8 cellular contexts compared by ENCODE assay signal in the genomic region with DNA sequence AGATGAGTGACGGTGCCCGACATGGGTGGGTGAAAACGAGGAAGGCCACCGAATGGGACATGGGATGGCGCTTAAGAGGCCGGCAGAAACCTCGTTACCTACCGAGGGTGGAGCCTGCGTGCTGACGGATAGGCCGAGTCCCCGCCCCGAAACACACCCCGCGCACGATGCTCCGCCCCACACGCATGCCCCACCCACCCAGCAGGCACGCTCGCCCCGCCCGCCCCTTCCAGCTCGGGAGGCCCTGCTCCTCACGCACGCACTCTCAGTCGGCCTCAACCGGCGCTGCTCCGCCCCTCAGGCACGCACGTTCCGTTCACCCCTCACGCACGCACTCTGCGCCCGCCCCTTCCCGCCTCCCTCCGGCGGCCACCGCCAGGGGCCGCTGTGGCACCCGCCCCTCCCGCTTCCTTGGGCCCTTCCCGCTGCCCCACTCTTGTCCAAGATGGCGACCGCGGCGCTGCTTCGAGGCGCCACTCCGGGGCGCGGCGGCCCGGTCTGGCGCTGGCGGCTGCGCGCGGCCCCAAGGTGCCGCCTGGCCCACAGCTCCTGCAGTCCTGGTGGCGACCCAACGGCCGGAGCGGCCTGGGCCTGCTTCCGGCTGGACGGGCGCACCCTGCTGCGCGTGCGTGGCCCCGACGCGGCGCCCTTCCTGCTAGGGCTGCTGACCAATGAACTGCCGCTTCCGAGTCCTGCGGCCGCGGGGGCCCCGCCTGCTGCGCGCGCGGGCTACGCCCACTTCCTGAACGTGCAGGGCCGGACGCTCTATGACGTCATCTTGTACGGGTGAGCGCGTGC. TPM values are rescaled to one million over a fixed set of nuclear protein-coding genes. Genes with fewer than 3 reads are reported as not detected.
A peak's percentile ranks its signal among the peaks of the same experiment; 100 is the strongest.
DNase-seq lines count a peak whose midpoint lies in the region; ATAC-seq and TF ChIP-seq lines count a peak whose summit lies in the region.

Gene IBA57 (plus strand): TSS at position 433 of the 798 bp plus-strand sequence. CDS start 13 bp downstream, at position 446.

- H2AK5ac ChIP-seq in IMR-90 (ENCODE audit: low read depth, low read length): peak within 1 kb of the TSS; percentile 89

- 0 out of 2 replicates have a peak, but pooled peaks cover 2% of the 10 kb centered on the region for H3K36me3 ChIP-seq in IMR-90 (ENCODE audit: control insufficient read depth, insufficient read depth, low read length)
- H3K36me3 ChIP-seq in OCI-LY7 (ENCODE audit: insufficient read depth, low read length): no peaks in the 10 kb centered on the region
- H3K36me3 ChIP-seq in mucosa of rectum (ENCODE audit: control insufficient read depth in 2 of 2, insufficient read depth in 2 of 2, low read length in 2 of 2): peaks cover 0 to 2% of the 10 kb centered on the region in 2 donors

- H3K9me3 ChIP-seq in IMR-90 (ENCODE audit: control insufficient read depth, insufficient read depth, low read length): no peaks in the 10 kb centered on the region
- no peaks in the 10 kb centered on the region for H3K9me3 ChIP-seq in OCI-LY7 (ENCODE audit: low read length)
- H3K9me3 ChIP-seq in mucosa of rectum (ENCODE audit: control insufficient read depth in 2 of 2, low read length in 2 of 2): no peaks in the 10 kb centered on the region

- BruUV-seq in IMR-90 (replicated peaks; lab: Mats Ljungman, UMichigan) (no TSS peak), OCI-LY7 (replicated peaks; lab: Mats Ljungman, UMichigan) (no TSS peak)

- H3K4me1 ChIP-seq in IMR-90 (ENCODE audit: control insufficient read depth, insufficient read depth, low read length) (peaks cover 12% of the 10 kb centered on the region), OCI-LY7 (ENCODE audit: insufficient read depth, low read length, poor library complexity, severe bottlenecking) (peaks cover 25% of the 10 kb centered on the region), mucosa of rectum (ENCODE audit: control insufficient read depth in 2 of 2, insufficient read depth in 2 of 2, low read length in 2 of 2) (peaks cover 14 to 16% of the 10 kb centered on the region in 2 donors)

- H4K20me1 ChIP-seq in IMR-90 (ENCODE audit: insufficient read depth, low read length): no peaks in the 10 kb centered on the region
- H4K20me1 ChIP-seq in OCI-LY7 (ENCODE audit: insufficient read depth, low read length): peaks cover 5% of the 10 kb centered on the region; the same call in 1 of the 2 replicates

- DNase-seq in DMS153 (lab: John Stamatoyannopoulos, UW) (peak; percentile 99), IMR-90 (peak; percentile 99), OCI-LY7 (ENCODE audit: low spot score) (peak; percentile 99), activated T-cell treated with anti-CD3 and anti-CD28 coated beads for 4 hours (peak; percentile 99), epithelial cell of proximal tubule (ENCODE audit: low read depth) (no peak)
- DNase-seq in stimulated activated CD8-positive, alpha-beta memory T cell treated with anti-CD3 and anti-CD28 coated beads, Interleukin-4, amount 100 ng/mL, for 48 hours: peak; percentile 99

- H3K27me3 ChIP-seq in IMR-90 (ENCODE audit: control insufficient read depth, insufficient read depth, low read length) (no peaks in the 10 kb centered on the region), mucosa of rectum (ENCODE audit: control insufficient read depth in 2 of 2, insufficient read depth in 2 of 2, low read length in 2 of 2) (peaks cover 0 to 2% of the 10 kb centered on the region in 2 donors)

- H3K27ac ChIP-seq in IMR-90 (ENCODE audit: insufficient read depth, low read length) (peak within 1 kb of the TSS; percentile 87), OCI-LY7 (ENCODE audit: low read depth, low read length, poor library complexity, severe bottlenecking) (peak within 1 kb of the TSS; percentile 83), mucosa of rectum (ENCODE audit: low read depth in 2 of 2, low read length in 2 of 2) (peak within 1 kb of the TSS; percentile 99 to 100)

- peak within 1 kb of the TSS; percentile 92 for H4K5ac ChIP-seq in IMR-90 (ENCODE audit: low read depth, low read length)

- peak; percentile 98 for TF ChIP-seq CTCF in IMR-90 (conservative IDR thresholded peaks at IDR 0.05; ENCODE audit: low read depth, low read length)
- peak; percentile 74 for TF ChIP-seq CTCF in OCI-LY7 (conservative IDR thresholded peaks at IDR 0.05; ENCODE audit: low read length)
- peak; percentile 69 for TF ChIP-seq CTCF in epithelial cell of proximal tubule (conservative IDR thresholded peaks at IDR 0.05; ENCODE audit: low read depth, low read length)

- peak within 1 kb of the TSS; percentile 99 for H2AK9ac ChIP-seq in IMR-90 (replicated peaks; ENCODE audit: low read depth, low read length, poor library complexity)

- ATAC-seq in GM21528 (IDR thresholded peaks at IDR 0.05; ENCODE audit: low FRiP score, unreplicated experiment) (peak; percentile 82), IMR-90 (ENCODE audit: low read depth) (peak; percentile 89)

- peak within 1 kb of the TSS; percentile 67 to 98 for H4K8ac ChIP-seq in IMR-90 (ENCODE audit: low read depth in 2 of 2, low read length in 2 of 2)

- H3K9ac ChIP-seq in IMR-90 (ENCODE audit: low read depth, low read length) (peak within 1 kb of the TSS; percentile 87), mucosa of rectum (ENCODE audit: low read depth in 1 of 2, low read length in 2 of 2) (peak within 1 kb of the TSS; percentile 90 to 98)

- H2BK5ac ChIP-seq in IMR-90 (ENCODE audit: low read depth, low read length, poor library complexity, severe bottlenecking): peak within 1 kb of the TSS; percentile 100

- H3K79me2 ChIP-seq in OCI-LY7 (ENCODE audit: insufficient read depth, low read depth, low read length): peaks cover 11% of the 10 kb centered on the region; the same call in 1 of the 2 replicates

- peak within 1 kb of the TSS; percentile 63 for H3K18ac ChIP-seq in IMR-90 (ENCODE audit: low read depth, low read length)

- CTCF ChIA-PET in IMR-90 (lab: Yijun Ruan, JAX) (interaction anchor here (0.6 to 1.0 kb wide), 3 partner anchors 12 to 363 kb away, joined by 3 to 4 read pairs (median 3); no protein-coding TSS in a partner anchor), OCI-LY7 (lab: Charles Lee; ENCODE audit: unreplicated experiment) (interaction anchor here (0.6 to 1.1 kb wide), 5 partner anchors 11 to 314 kb away, joined by 3 to 7 read pairs (median 5); no protein-coding TSS in a partner anchor)

- peak; percentile 35 for TF ChIP-seq RAD21 in IMR-90 (IDR thresholded peaks at IDR 0.05; ENCODE audit: low read length)

- dilution Hi-C loops in IMR-90 (cut with HindIII; ENCODE audit: low sequenced_read_pairs, unreplicated experiment): no loop called here

- H3K23ac ChIP-seq in IMR-90 (ENCODE audit: low read depth, low read length): peak within 1 kb of the TSS; percentile 25

- H3K14ac ChIP-seq in IMR-90 (replicated peaks; ENCODE audit: low read depth, low read length): peak within 1 kb of the TSS; percentile 78

- H3K79me1 ChIP-seq in IMR-90 (ENCODE audit: low read depth in 1 of 2, low read length in 2 of 2): peaks cover 10 to 35% of the 10 kb centered on the region in 2 experiments

- H3K4me2 ChIP-seq in IMR-90 (ENCODE audit: low read depth, low read length) (peak within 1 kb of the TSS; percentile 97), OCI-LY7 (ENCODE audit: low read length) (peak within 1 kb of the TSS; percentile 99)

- H3K9me2 ChIP-seq in OCI-LY7 (ENCODE audit: insufficient read depth, low read length): no peaks in the 10 kb centered on the region

- H3K4ac ChIP-seq in IMR-90 (ENCODE audit: low read depth, low read length): peak within 1 kb of the TSS; percentile 79

- H2BK15ac ChIP-seq in IMR-90 (ENCODE audit: low read depth, low read length): peak within 1 kb of the TSS; percentile 0; the same call in 1 of the 3 replicates

- intact Hi-C loops in IMR-90 (cut with micrococcal nuclease) (no loop called here), OCI-LY7 (cut with micrococcal nuclease; ENCODE audit: unreplicated experiment) (loop anchor here (1.0 to 5.0 kb wide), 7 partner anchors 27 to 378 kb away; partner anchors contain the start of gene ARF1)

- TF ChIP-seq POLR2A in IMR-90 (IDR thresholded peaks at IDR 0.05; ENCODE audit: low read depth, low read length): peak; percentile 92

- H3K4me3 ChIP-seq in IMR-90 (ENCODE audit: insufficient read depth, low read depth, low read length) (peak within 1 kb of the TSS; percentile 81), OCI-LY7 (ENCODE audit: low read depth, low read length, poor library complexity, severe bottlenecking) (peak within 1 kb of the TSS; percentile 86), epithelial cell of proximal tubule (ENCODE audit: low read depth, low read length) (peak within 1 kb of the TSS; percentile 69), mucosa of rectum (ENCODE audit: low read length in 2 of 2) (peak within 1 kb of the TSS; percentile 91 to 92)

- H3K56ac ChIP-seq in IMR-90 (ENCODE audit: extremely low read depth, insufficient read depth, low read length): peak within 1 kb of the TSS; percentile 60; the same call in 1 of the 2 replicates

- peak within 1 kb of the TSS; percentile 65; the same call in 1 of the 2 replicates for H2BK120ac ChIP-seq in IMR-90 (ENCODE audit: low read depth, low read length)

- no peak within 1 kb of the TSS for H2BK20ac ChIP-seq in IMR-90 (ENCODE audit: low read depth, low read length)

- POLR2A ChIA-PET in IMR-90 (lab: Charles Lee; ENCODE audit: unreplicated experiment): interaction anchor here (0.5 to 1.0 kb wide), 4 partner anchors 11 to 1106 kb away, joined by 3 to 12 read pairs (median 4); no protein-coding TSS in a partner anchor
- POLR2A ChIA-PET in OCI-LY7 (lab: Charles Lee): interaction anchor here (0.6 to 2.5 kb wide), 15 partner anchors 11 to 1180 kb away, joined by 3 to 19 read pairs (median 5); partner anchors contain the start of genes GUK1 and TRIM11

- WGBS in IMR-90 (ENCODE audit: extremely low coverage in 2 of 2, insufficient read length in 1 of 2), 2 experiments: 1% methylated on average over 37 of the region's 93 CpGs; no CpG with 5 or more reads in 1 of the 2 experiments

- H2AFZ ChIP-seq in IMR-90 (replicated peaks; ENCODE audit: low read length, poor library complexity): peak within 1 kb of the TSS; percentile 98
- H2AFZ ChIP-seq in OCI-LY7 (ENCODE audit: low read length): peak within 1 kb of the TSS; percentile 65; the same call in 1 of the 2 replicates

- in situ Hi-C loops in IMR-90 (cut with MboI; ENCODE audit: low sequenced_read_pairs): no loop called here

- peak within 1 kb of the TSS; percentile 70 for H4K91ac ChIP-seq in IMR-90 (ENCODE audit: insufficient read depth, low read depth, low read length)

- H3K9me1 ChIP-seq in IMR-90 (ENCODE audit: insufficient read depth, low read length): peaks cover 14% of the 10 kb centered on the region; the same call in 1 of the 2 replicates

RNA-seq across cellular contexts. Expression of gene IBA57, which starts in this region (rescaled TPM):
- total RNA-seq in IMR-90 (2012; rRNA removed) (1.7 and 2.0 TPM in 2 replicates), OCI-LY7 (2022) (9.1 and 10.8 TPM in 2 replicates), epithelial cell of proximal tubule (2.0 and 6.9 TPM in 2 replicates)
- 2.6 TPM in 2 replicates for polyA plus RNA-seq in IMR-90 (2012; rRNA removed)
- polyA plus RNA-seq in IMR-90 (2012; cell fraction: cytosol; rRNA removed): 3.8 and 4.0 TPM in 2 replicates
- 4.9 and 9.5 TPM in 2 replicates for polyA plus RNA-seq in IMR-90 (2012; cell fraction: nucleus; rRNA removed; ENCODE audit: low replicate concordance)
- total RNA-seq in OCI-LY7 (2014; rRNA removed; shearing (Covaris generic)): 3.2 and 9.9 TPM in 2 replicates
